12 cellular contexts compared by ENCODE assay signal in genomic region chr11:57205046-57205671, GRCh38. TPM values are rescaled to one million over a fixed set of nuclear protein-coding genes. Genes with fewer than 3 reads are reported as not detected.
DNase-seq lines count a peak whose midpoint lies in the region; ATAC-seq and FAIRE-seq lines count a peak whose summit lies in the region.
"Had no signal": no experiment of that assay in that cellular context is flagged by ENCODE, and none has a peak within 500 bp of the region (broad histone marks: within the 10 kb centered on the region; RNA-seq: fewer than 3 reads in every experiment).

No MANE protein-coding gene starts in this region.

- DNase-seq in A172 (ENCODE audit: low spot score), result peak; percentile 10
- DNase-seq in LHCN-M2 (ENCODE audit: low read depth), result peak; percentile 26
- peak; percentile 29 for DNase-seq in dermis blood vessel endothelial cell
- peak; percentile 90 for DNase-seq in islet precursor cell
- no peak for DNase-seq in HTR-8/SVneo (ENCODE audit: insufficient read length, low spot score)
- DNase-seq in DMS53 treated with DMSO at 0.1 percent for 48 hours (lab: John Stamatoyannopoulos, UW; ENCODE audit: unreplicated experiment), result no peak
- no peak for DNase-seq in stimulated activated CD8-positive, alpha-beta memory T cell treated with anti-CD3 and anti-CD28 coated beads, Interleukin-4, amount 100 ng/mL, for 48 hours
- DNase-seq: activated CD4-positive, CD25-positive, alpha-beta regulatory T cell; esophagus squamous epithelium; NCI-H1105; stimulated activated CD4-positive, alpha-beta T cell treated with anti-CD3 and anti-CD28 coated beads, Interleukin-2, amount 100 ng/mL, for 24 hours had no signal

- no peak for ATAC-seq in HG02763 (IDR thresholded peaks at IDR 0.05; ENCODE audit: unreplicated experiment)

- FAIRE-seq in HTR-8/SVneo (lab: Jason Lieb, UNC), result no peak

RNA-seq across cellular contexts. Expression of gene LRRC55, which starts 23.4 kb away (rescaled TPM):
- total RNA-seq in A172 (2014; rRNA removed; shearing (Covaris generic)), result not detected in 2 replicates
- not detected in 2 replicates for total RNA-seq in LHCN-M2 (2014; rRNA removed)
- polyA plus RNA-seq in LHCN-M2 (2012), result not detected
- 0.05 and 0.34 TPM in 2 replicates for total RNA-seq in dermis blood vessel endothelial cell

RNA-seq across cellular contexts. Expression of gene APLNR, which starts 31.9 kb away (rescaled TPM):
- 0.03 TPM in 1 of 2 replicates, not detected in the other for total RNA-seq in A172 (2014; rRNA removed; shearing (Covaris generic))
- total RNA-seq in LHCN-M2 (2014; rRNA removed) (0.11 TPM in 1 of 2 replicates, not detected in the other), dermis blood vessel endothelial cell (3.0 and 19.6 TPM in 2 replicates)
- 0.11 TPM for polyA plus RNA-seq in LHCN-M2 (2012)

Comparison
In these comparisons a context has a peak if more than half of its experiments do, and no peak if none do; other contexts are left out.
1. DNase-seq: peak in A172 (single experiment), LHCN-M2 (single experiment), dermis blood vessel endothelial cell (single experiment) and islet precursor cell (single experiment); none in HTR-8/SVneo (single experiment), DMS53 treated with DMSO at 0.1 percent for 48 hours (single experiment) and stimulated activated CD8-positive, alpha-beta memory T cell treated with anti-CD3 and anti-CD28 coated beads, Interleukin-4, amount 100 ng/mL, for 48 hours (single experiment).